8 cellular contexts compared by ENCODE assay signal in genomic region chr15:34209421-34210282, GRCh38. TPM values are rescaled to one million over a fixed set of nuclear protein-coding genes. Genes with fewer than 3 reads are reported as not detected.
DNase-seq lines count a peak whose midpoint lies in the region; TF ChIP-seq lines count a peak whose summit lies in the region.

KATNBL1 (minus strand) TSS chr15:34210096; CDS start chr15:34163676, 46,420 bp downstream.

- H3F3A ChIP-seq in neural progenitor cell (ENCODE audit: low read depth) = no peaks in the 10 kb centered on the region

- peak within 1 kb of the TSS; percentile 94 for H3K27ac ChIP-seq in neural progenitor cell

- H3K4me2 ChIP-seq in neural progenitor cell = peak within 1 kb of the TSS; percentile 97

- in situ Hi-C loops in HAP-1 (cut with MboI; ENCODE audit: low sequenced_read_pairs) = no loop called here

- TF ChIP-seq CTCF in foreskin fibroblast (IDR thresholded peaks at IDR 0.05; ENCODE audit: low read depth, low read length) (peak; percentile 88), neural progenitor cell (IDR thresholded peaks at IDR 0.05) (peak; percentile 92)

- peak within 1 kb of the TSS; percentile 85 for H2AFZ ChIP-seq in neural progenitor cell (replicated peaks)

- H3K4me1 ChIP-seq in HAP-1 (peaks cover 3% of the 10 kb centered on the region; the same call in 1 of the 2 replicates), neural progenitor cell (peaks cover 7% of the 10 kb centered on the region)

- H3K4me3 ChIP-seq in HAP-1 (peak within 1 kb of the TSS; percentile 54), MG63 (peak within 1 kb of the TSS; percentile 73), foreskin fibroblast (ENCODE audit: low read depth in 1 of 2, low read length in 2 of 2) (peak within 1 kb of the TSS; percentile 73 to 88), neural progenitor cell (peak within 1 kb of the TSS; percentile 90)

- H3K27me3 ChIP-seq in HAP-1 (ENCODE audit: low read depth) (no peaks in the 10 kb centered on the region), MG63 (no peaks in the 10 kb centered on the region), neural progenitor cell (no peaks in the 10 kb centered on the region)

- H3K4me1 Mint-ChIP-seq in neural progenitor cell = peaks cover 2% of the 10 kb centered on the region

- H3K36me3 ChIP-seq in HAP-1 (replicated peaks) (no peaks in the 10 kb centered on the region; the same call in 1 of the 2 replicates), MG63 (peaks cover 12% of the 10 kb centered on the region), neural progenitor cell (no peaks in the 10 kb centered on the region)

- H4K20me1 ChIP-seq in neural progenitor cell (ENCODE audit: low read depth) = peaks cover 23% of the 10 kb centered on the region

- peak within 1 kb of the TSS; percentile 79 for H3K9ac ChIP-seq in neural progenitor cell

- peak; percentile 35 for DNase-seq in GF-D8 (lab: John Stamatoyannopoulos, UW)
- DNase-seq in HAP-1 (ENCODE audit: low spot score in 2 of 2) = peak; percentile 91 to 99
- peak; percentile 90 for DNase-seq in MG63
- DNase-seq in SHP77 treated with DMSO at 0.1 percent for 48 hours (lab: John Stamatoyannopoulos, UW) = peak; percentile 90
- peak; percentile 99 for DNase-seq in activated effector memory CD4-positive, alpha-beta T cell treated with anti-CD3 and anti-CD28 coated beads, Interleukin-2, amount 50 U/mL, for 16 hours
- peak; percentile 92 to 97 for DNase-seq in foreskin fibroblast
- peak; percentile 99 for DNase-seq in neural progenitor cell (ENCODE audit: low spot score)
- DNase-seq in stromal cell of bone marrow (ENCODE audit: low read depth) = peak; percentile 84

- peaks cover 4% of the 10 kb centered on the region for H3K27me3 Mint-ChIP-seq in neural progenitor cell (ENCODE audit: insufficient read depth, low read depth)

- H3K9me3 ChIP-seq in HAP-1 (no peaks in the 10 kb centered on the region), MG63 (no peaks in the 10 kb centered on the region), neural progenitor cell (ENCODE audit: low read depth) (no peaks in the 10 kb centered on the region)

- peaks cover 49% of the 10 kb centered on the region for H3K79me2 ChIP-seq in neural progenitor cell (ENCODE audit: low read depth)

- peak within 1 kb of the TSS; percentile 96 for H3K4me3 Mint-ChIP-seq in neural progenitor cell

- H3K36me3 Mint-ChIP-seq in neural progenitor cell = peaks cover 15% of the 10 kb centered on the region

- peak within 1 kb of the TSS; percentile 91 for H3K27ac Mint-ChIP-seq in neural progenitor cell

- no peaks in the 10 kb centered on the region for H3K9me3 Mint-ChIP-seq in neural progenitor cell

RNA-seq across cellular contexts. Expression of gene KATNBL1, which starts in this region (rescaled TPM):
- 38.1 and 62.4 TPM in 2 replicates for total RNA-seq in MG63 (2014; rRNA removed; shearing (Covaris generic); ENCODE audit: low replicate concordance)
- total RNA-seq in neural progenitor cell (ENCODE audit: low replicate concordance) = 124 and 178 TPM in 2 replicates

Comparison
In these comparisons a context has a peak if more than half of its experiments do, and no peak if none do; other contexts are left out.
1. Peak in every context shown above with its lines: DNase-seq, H3K4me3 ChIP-seq and H3K27ac ChIP-seq.
2. DNase-seq: peak in every context shown above with its lines; median percentile 99 in activated effector memory CD4-positive, alpha-beta T cell treated with anti-CD3 and anti-CD28 coated beads, Interleukin-2, amount 50 U/mL, for 16 hours; 99 in neural progenitor cell; 95 in HAP-1; 94 in foreskin fibroblast; 90 in MG63; 90 in SHP77 treated with DMSO at 0.1 percent for 48 hours; 84 in stromal cell of bone marrow; 35 in GF-D8.